Comparison of ENCODE assay signal across 1 cellular context in the genomic region with DNA sequence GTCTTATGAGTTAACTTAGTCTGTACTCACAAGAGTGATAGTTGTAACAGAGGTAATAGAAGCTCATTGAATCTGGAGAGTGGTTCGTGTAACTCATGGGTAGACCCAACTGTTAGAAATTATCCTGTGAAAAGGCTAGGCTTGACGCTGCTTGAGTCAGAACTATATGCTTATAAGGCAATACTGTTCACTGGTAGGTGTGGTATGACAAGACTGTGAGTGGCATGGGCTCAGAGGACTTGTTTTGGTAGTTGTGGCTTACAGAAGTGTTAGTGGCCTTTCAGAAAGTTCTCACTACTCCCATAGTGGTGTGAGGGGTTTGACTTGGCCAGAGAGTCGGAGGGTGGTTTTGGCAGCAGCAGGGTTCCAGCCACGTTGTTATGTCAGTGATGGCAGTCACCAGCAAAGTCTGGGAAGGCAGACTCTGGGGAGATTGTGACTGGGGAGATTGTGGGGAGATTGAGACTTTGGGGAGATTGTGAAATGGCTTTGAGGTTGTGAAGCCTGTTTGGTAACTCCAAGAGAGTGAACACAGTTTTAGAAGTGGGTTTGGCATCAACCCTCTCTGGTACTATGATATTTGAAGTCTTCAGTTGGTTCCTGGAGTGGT. TPM values are rescaled to one million over a fixed set of nuclear protein-coding genes. Genes with fewer than 3 reads are reported as not detected.
"Had no signal": no experiment of that assay in that cellular context is flagged by ENCODE, and none has a peak within 500 bp of the region (broad histone marks: within the 10 kb centered on the region; RNA-seq: fewer than 3 reads in every experiment).

No MANE protein-coding gene starts in this region.

RNA-seq across cellular contexts. Expression of a gene that starts 48.7 kb away (rescaled TPM):
- total RNA-seq: SJSA1 had no signal
